In the genomic region with DNA sequence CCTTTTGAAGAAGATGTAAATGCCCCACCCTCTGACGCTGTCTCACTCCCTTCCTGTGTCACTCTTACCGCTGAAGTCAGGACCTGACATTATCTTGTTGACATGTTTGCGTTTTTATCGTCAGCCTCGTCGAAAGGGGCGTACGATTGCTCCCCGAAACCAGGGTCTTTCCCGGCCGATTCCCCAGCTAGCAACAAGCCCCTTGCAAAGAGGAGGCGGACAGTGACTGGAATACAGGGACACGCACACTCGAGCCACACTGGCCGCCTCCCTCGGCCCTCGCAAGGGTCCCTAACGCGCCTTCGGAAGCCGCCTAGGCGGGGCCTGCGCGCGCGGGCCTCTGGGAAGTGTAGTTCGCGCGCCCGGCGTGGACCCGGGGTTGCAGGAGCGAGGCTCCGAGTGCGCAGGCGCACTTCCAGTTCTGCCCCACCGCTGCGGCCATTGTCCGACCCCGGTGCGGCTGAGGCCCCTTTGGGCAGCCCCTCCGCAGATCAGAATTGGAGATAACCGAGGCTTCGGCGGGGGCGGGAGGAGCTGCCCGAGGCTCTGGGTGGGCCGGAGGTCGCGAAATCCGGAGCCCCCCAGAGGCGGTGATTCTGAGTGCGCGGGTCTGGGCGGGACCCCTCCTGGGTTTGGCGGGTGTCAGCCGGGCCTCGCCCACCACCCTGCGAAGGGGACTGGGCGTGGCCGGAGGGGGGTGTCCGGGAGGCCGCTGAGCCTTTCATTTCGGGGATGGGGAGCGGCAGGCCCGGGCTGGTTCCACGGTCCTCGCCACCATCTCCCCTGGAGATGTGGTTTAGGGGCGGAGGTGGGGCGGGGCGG, we compare ENCODE assay signal across 1 cellular context.
A peak's percentile ranks its signal among the peaks of the same experiment; 100 is the strongest.
TF ChIP-seq lines count a peak whose summit lies in the region.

ZFP90 (plus strand) TSS at position 412 of the 822 bp plus-strand sequence. CDS start 502 bp downstream, outside the sequence.

TF ChIP-seq in HEK293, 187 proteins besides CTCF, POLR2A, EP300 and RAD21 (continued from another document and continues in another):
- TF ChIP-seq, protein P1, sequence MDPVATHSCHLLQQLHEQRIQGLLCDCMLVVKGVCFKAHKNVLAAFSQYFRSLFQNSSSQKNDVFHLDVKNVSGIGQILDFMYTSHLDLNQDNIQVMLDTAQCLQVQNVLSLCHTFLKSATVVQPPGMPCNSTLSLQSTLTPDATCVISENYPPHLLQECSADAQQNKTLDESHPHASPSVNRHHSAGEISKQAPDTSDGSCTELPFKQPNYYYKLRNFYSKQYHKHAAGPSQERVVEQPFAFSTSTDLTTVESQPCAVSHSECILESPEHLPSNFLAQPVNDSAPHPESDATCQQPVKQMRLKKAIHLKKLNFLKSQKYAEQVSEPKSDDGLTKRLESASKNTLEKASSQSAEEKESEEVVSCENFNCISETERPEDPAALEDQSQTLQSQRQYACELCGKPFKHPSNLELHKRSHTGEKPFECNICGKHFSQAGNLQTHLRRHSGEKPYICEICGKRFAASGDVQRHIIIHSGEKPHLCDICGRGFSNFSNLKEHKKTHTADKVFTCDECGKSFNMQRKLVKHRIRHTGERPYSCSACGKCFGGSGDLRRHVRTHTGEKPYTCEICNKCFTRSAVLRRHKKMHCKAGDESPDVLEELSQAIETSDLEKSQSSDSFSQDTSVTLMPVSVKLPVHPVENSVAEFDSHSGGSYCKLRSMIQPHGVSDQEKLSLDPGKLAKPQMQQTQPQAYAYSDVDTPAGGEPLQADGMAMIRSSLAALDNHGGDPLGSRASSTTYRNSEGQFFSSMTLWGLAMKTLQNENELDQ (tag by site-specific recombination; IDR thresholded peaks at IDR 0.05; ENCODE audit: low read depth): no peak
- peak; percentile 77 for TF ChIP-seq ZNF629 (tag by site-specific recombination; IDR thresholded peaks at IDR 0.05)
- no peak for TF ChIP-seq ZNF488 (tag by site-specific recombination; IDR thresholded peaks at IDR 0.05)
- peak; percentile 96 for TF ChIP-seq KLF8 (tag by site-specific recombination; IDR thresholded peaks at IDR 0.05)
- peak; percentile 21; the same call in 1 of the 2 replicates for TF ChIP-seq KLF16 (tag by site-specific recombination; IDR thresholded peaks at IDR 0.05)
- TF ChIP-seq GLIS2 (tag by site-specific recombination; IDR thresholded peaks at IDR 0.05): peak; percentile 92
- TF ChIP-seq ZNF473 (tag by site-specific recombination; IDR thresholded peaks at IDR 0.05): no peak
- TF ChIP-seq KLF1 (tag by site-specific recombination; IDR thresholded peaks at IDR 0.05): peak; percentile 92
- TF ChIP-seq, protein P2, sequence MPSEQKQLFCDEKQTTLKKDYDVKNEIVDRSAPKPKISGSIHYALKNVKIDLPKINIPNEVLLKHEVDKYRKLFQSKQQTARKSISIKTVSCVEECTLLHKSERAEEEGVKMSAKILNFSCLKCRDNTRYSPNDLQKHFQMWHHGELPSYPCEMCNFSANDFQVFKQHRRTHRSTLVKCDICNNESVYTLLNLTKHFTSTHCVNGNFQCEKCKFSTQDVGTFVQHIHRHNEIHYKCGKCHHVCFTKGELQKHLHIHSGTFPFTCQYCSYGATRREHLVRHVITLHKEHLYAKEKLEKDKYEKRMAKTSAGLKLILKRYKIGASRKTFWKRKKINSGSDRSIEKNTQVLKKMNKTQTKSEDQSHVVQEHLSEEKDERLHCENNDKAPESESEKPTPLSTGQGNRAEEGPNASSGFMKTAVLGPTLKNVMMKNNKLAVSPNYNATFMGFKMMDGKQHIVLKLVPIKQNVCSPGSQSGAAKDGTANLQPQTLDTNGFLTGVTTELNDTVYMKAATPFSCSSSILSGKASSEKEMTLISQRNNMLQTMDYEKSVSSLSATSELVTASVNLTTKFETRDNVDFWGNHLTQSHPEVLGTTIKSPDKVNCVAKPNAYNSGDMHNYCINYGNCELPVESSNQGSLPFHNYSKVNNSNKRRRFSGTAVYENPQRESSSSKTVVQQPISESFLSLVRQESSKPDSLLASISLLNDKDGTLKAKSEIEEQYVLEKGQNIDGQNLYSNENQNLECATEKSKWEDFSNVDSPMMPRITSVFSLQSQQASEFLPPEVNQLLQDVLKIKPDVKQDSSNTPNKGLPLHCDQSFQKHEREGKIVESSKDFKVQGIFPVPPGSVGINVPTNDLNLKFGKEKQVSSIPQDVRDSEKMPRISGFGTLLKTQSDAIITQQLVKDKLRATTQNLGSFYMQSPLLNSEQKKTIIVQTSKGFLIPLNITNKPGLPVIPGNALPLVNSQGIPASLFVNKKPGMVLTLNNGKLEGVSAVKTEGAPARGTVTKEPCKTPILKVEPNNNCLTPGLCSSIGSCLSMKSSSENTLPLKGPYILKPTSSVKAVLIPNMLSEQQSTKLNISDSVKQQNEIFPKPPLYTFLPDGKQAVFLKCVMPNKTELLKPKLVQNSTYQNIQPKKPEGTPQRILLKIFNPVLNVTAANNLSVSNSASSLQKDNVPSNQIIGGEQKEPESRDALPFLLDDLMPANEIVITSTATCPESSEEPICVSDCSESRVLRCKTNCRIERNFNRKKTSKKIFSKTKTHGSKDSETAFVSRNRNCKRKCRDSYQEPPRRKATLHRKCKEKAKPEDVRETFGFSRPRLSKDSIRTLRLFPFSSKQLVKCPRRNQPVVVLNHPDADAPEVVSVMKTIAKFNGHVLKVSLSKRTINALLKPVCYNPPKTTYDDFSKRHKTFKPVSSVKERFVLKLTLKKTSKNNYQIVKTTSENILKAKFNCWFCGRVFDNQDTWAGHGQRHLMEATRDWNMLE (tag by site-specific recombination; conservative IDR thresholded peaks at IDR 0.05; ENCODE audit: low read depth): no peak
- no peak for TF ChIP-seq ZBTB7A (tag by site-specific recombination; IDR thresholded peaks at IDR 0.05; ENCODE audit: low read depth)
- peak; percentile 48 for TF ChIP-seq SP2 (tag by site-specific recombination; IDR thresholded peaks at IDR 0.05)
- TF ChIP-seq ZNF48 (tag by site-specific recombination; IDR thresholded peaks at IDR 0.05): no peak
- TF ChIP-seq, protein P3, sequence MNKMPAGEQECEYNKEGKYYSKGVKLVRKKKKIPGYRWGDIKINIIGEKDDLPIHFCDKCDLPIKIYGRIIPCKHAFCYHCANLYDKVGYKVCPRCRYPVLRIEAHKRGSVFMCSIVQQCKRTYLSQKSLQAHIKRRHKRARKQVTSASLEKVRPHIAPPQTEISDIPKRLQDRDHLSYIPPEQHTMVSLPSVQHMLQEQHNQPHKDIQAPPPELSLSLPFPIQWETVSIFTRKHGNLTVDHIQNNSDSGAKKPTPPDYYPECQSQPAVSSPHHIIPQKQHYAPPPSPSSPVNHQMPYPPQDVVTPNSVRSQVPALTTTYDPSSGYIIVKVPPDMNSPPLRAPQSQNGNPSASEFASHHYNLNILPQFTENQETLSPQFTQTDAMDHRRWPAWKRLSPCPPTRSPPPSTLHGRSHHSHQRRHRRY (tag by site-specific recombination; IDR thresholded peaks at IDR 0.05): no peak
- TF ChIP-seq ZBTB21 (tag by site-specific recombination; IDR thresholded peaks at IDR 0.05): peak; percentile 52
- TF ChIP-seq ZNF776 (tag by site-specific recombination; IDR thresholded peaks at IDR 0.05; ENCODE audit: borderline replicate concordance): no peak
- peak; percentile 81 for TF ChIP-seq ZXDB (tag by site-specific recombination; IDR thresholded peaks at IDR 0.05)
- TF ChIP-seq, protein P4, sequence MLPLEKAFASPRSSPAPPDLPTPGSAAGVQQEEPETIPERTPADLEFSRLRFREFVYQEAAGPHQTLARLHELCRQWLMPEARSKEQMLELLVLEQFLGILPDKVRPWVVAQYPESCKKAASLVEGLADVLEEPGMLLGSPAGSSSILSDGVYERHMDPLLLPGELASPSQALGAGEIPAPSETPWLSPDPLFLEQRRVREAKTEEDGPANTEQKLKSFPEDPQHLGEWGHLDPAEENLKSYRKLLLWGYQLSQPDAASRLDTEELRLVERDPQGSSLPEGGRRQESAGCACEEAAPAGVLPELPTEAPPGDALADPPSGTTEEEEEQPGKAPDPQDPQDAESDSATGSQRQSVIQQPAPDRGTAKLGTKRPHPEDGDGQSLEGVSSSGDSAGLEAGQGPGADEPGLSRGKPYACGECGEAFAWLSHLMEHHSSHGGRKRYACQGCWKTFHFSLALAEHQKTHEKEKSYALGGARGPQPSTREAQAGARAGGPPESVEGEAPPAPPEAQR (tag by site-specific recombination; IDR thresholded peaks at IDR 0.05): no peak
- peak; percentile 84 for TF ChIP-seq ZBTB20 (tag by site-specific recombination; IDR thresholded peaks at IDR 0.05)
- TF ChIP-seq, protein P5, sequence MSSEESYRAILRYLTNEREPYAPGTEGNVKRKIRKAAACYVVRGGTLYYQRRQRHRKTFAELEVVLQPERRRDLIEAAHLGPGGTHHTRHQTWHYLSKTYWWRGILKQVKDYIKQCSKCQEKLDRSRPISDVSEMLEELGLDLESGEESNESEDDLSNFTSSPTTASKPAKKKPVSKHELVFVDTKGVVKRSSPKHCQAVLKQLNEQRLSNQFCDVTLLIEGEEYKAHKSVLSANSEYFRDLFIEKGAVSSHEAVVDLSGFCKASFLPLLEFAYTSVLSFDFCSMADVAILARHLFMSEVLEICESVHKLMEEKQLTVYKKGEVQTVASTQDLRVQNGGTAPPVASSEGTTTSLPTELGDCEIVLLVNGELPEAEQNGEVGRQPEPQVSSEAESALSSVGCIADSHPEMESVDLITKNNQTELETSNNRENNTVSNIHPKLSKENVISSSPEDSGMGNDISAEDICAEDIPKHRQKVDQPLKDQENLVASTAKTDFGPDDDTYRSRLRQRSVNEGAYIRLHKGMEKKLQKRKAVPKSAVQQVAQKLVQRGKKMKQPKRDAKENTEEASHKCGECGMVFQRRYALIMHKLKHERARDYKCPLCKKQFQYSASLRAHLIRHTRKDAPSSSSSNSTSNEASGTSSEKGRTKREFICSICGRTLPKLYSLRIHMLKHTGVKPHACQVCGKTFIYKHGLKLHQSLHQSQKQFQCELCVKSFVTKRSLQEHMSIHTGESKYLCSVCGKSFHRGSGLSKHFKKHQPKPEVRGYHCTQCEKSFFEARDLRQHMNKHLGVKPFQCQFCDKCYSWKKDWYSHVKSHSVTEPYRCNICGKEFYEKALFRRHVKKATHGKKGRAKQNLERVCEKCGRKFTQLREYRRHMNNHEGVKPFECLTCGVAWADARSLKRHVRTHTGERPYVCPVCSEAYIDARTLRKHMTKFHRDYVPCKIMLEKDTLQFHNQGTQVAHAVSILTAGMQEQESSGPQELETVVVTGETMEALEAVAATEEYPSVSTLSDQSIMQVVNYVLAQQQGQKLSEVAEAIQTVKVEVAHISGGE (tag by site-specific recombination; conservative IDR thresholded peaks at IDR 0.05; ENCODE audit: low read depth): peak; percentile 11; the same call in 1 of the 2 replicates
- TF ChIP-seq ZNF843 (tag by site-specific recombination; IDR thresholded peaks at IDR 0.05): 0 out of 2 replicates have a peak, but pooled peaks have one; percentile 29
- no peak for TF ChIP-seq PRDM1 (tag by site-specific recombination; IDR thresholded peaks at IDR 0.05)
- TF ChIP-seq ZNF248 (tag by site-specific recombination; IDR thresholded peaks at IDR 0.05): no peak
- TF ChIP-seq ZBTB8A (tag by site-specific recombination; IDR thresholded peaks at IDR 0.05): peak; percentile 22; the same call in 1 of the 2 replicates
- TF ChIP-seq ZBTB48 (tag by site-specific recombination; IDR thresholded peaks at IDR 0.05): peak; percentile 99
- no peak for TF ChIP-seq REST (tag by site-specific recombination; IDR thresholded peaks at IDR 0.05)
- TF ChIP-seq MYNN (tag by site-specific recombination; IDR thresholded peaks at IDR 0.05; ENCODE audit: borderline replicate concordance): no peak
- 0 out of 2 replicates have a peak, but pooled peaks have one; percentile 38 for TF ChIP-seq ZNF391 (tag by site-specific recombination; IDR thresholded peaks at IDR 0.05; ENCODE audit: borderline replicate concordance, low read depth)
- TF ChIP-seq SP3 (tag by site-specific recombination; IDR thresholded peaks at IDR 0.05): peak; percentile 86
- no peak for TF ChIP-seq ZNF19 (tag by site-specific recombination; IDR thresholded peaks at IDR 0.05; ENCODE audit: low read depth)
- no peak for TF ChIP-seq ZNF404 (tag by site-specific recombination; IDR thresholded peaks at IDR 0.05)
- no peak for TF ChIP-seq ZNF560 (tag by site-specific recombination; IDR thresholded peaks at IDR 0.05; ENCODE audit: borderline replicate concordance)
- TF ChIP-seq ZNF311 (tag by site-specific recombination; IDR thresholded peaks at IDR 0.05; ENCODE audit: borderline replicate concordance): no peak
